ENCODE assay signal across 9 cellular contexts in genomic region chr4:183906736-183907651, GRCh38. TPM values are rescaled to one million over a fixed set of nuclear protein-coding genes. Genes with fewer than 3 reads are reported as not detected.
DNase-seq lines count a peak whose midpoint lies in the region; ATAC-seq and TF ChIP-seq lines count a peak whose summit lies in the region.
"Had no signal": no experiment of that assay in that cellular context is flagged by ENCODE, and none has a peak within 500 bp of the region (broad histone marks: within the 10 kb centered on the region; RNA-seq: fewer than 3 reads in every experiment).

No MANE protein-coding gene starts in this region.

- peak overlapping the region in 4 of 5 experiments; percentile 94 to 99 (median 98) for H3K27ac Mint-ChIP-seq in brain

- H3K36me3 ChIP-seq in HUES64 (ENCODE audit: insufficient read depth, low read length) (no peaks in the 10 kb centered on the region), skeletal muscle satellite cell (ENCODE audit: insufficient read depth, low read length) (no peaks in the 10 kb centered on the region)

- peak overlapping the region in 3 of 5 experiments; percentile 93 to 98 (median 98) for H3K4me3 Mint-ChIP-seq in brain

- peaks cover 0 to 8% (median 0%) of the 10 kb centered on the region in 5 experiments for H3K9me3 Mint-ChIP-seq in brain

- under 1% methylated on average over 52 of the region's 54 CpGs for WGBS in HUES64

- H3K9me3 ChIP-seq in HUES64 (ENCODE audit: insufficient read depth, low read depth, low read length), result 0 out of 2 replicates have a peak, but pooled peaks cover 3% of the 10 kb centered on the region
- peaks cover 2% of the 10 kb centered on the region for H3K9me3 ChIP-seq in skeletal muscle satellite cell (replicated peaks; ENCODE audit: low read length)

- peak overlapping the region; percentile 49 for H3K4me2 ChIP-seq in skeletal muscle satellite cell (ENCODE audit: low read length)

- DNase-seq in islet precursor cell (peak; percentile 72), NCI-H128 (lab: John Stamatoyannopoulos, UW; ENCODE audit: unreplicated experiment) (no peak)

- H3K27ac ChIP-seq in HUES64 (ENCODE audit: low read depth, low read length), result peak overlapping the region; percentile 45; the same call in 1 of the 2 replicates

- H3K27me3 ChIP-seq in HUES64 (ENCODE audit: insufficient read depth, low read length) (peaks cover 69% of the 10 kb centered on the region), skeletal muscle satellite cell (ENCODE audit: control insufficient read depth, insufficient read depth, low read length) (peaks cover 62% of the 10 kb centered on the region)

- ATAC-seq in GM21737 (IDR thresholded peaks at IDR 0.05; ENCODE audit: unreplicated experiment) (no peak), GM19328 (IDR thresholded peaks at IDR 0.05; ENCODE audit: unreplicated experiment) (no peak), HG02571 (IDR thresholded peaks at IDR 0.05; ENCODE audit: unreplicated experiment) (no peak)

- H3K9ac ChIP-seq in HUES64 (ENCODE audit: low read depth, low read length) (peak overlapping the region; percentile 89), skeletal muscle satellite cell (ENCODE audit: low read depth, low read length) (no peak overlapping the region)

- H3K4me3 ChIP-seq in HUES64 (ENCODE audit: low read length) (peak overlapping the region; percentile 72), skeletal muscle satellite cell (ENCODE audit: low read length) (peak overlapping the region; percentile 42)

- H3K27me3 Mint-ChIP-seq in brain, result peaks cover 20% of the 10 kb centered on the region

- no peak for TF ChIP-seq CTCF in brain (conservative IDR thresholded peaks at IDR 0.05)

- H3K4me1 ChIP-seq in HUES64 (ENCODE audit: insufficient read depth, low read length), result peaks cover 29% of the 10 kb centered on the region; the same call in 1 of the 2 replicates
- peaks cover 20% of the 10 kb centered on the region for H3K4me1 ChIP-seq in skeletal muscle satellite cell (ENCODE audit: control insufficient read depth, insufficient read depth, low read length)

- H3K4me1 Mint-ChIP-seq in brain, result peaks cover 11% of the 10 kb centered on the region

- peaks cover 21% of the 10 kb centered on the region for H3K36me3 Mint-ChIP-seq in brain

RNA-seq across cellular contexts. Expression of gene STOX2, which starts 1.9 kb away (rescaled TPM):
- polyA plus RNA-seq in HUES64 (2013, experiment 1 of 2), result 19.6 TPM
- polyA plus RNA-seq in HUES64 (2013, experiment 2 of 2), result 24.2 TPM
- polyA plus RNA-seq in brain (ENCODE audit: insufficient read depth, low read depth, low replicate concordance), result 3.9 TPM
- total RNA-seq in skeletal muscle satellite cell (2012; rRNA removed), result under 0.01 and 0.25 TPM in 2 replicates
- total RNA-seq: T-helper 2 cell treated with Interferon-gamma antibody and Interleukin-4, amounts not matched to agents 100 ng/mL and 5 ng/mL, for 36 hours had no signal
